In the genomic region with DNA sequence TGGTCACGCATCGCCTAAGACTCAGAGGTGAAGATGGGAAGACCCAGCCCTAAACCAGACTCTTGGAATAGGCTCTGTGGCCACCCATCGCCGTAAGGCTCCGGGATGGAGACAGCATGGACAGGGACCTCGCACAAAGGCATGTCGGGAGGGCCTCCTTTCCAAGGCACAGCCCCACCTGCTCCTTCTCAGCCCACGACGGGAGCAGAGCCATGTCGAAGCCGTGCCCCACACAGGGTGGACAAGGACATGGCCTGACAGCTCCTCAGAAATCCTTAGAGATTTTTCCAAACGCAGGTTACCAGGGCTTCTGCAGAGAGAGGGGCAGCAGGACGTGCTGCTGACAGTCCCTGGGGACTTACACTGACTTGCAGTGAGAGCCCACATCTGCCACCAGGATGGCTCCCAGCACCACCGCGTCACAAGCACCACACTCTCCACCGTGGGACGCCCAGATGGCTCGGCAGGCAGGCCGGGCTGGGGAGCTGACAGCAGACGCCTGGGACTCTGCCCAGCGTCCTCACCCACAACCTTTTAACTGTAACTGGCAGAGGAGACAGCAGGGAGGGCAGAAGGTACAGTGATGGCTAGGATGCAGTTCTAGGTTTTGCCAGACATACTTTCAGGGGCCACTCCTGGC, we compare ENCODE assay signal across 24 cellular contexts. TPM values are rescaled to one million over a fixed set of nuclear protein-coding genes. Genes with fewer than 3 reads are reported as not detected.
DNase-seq lines count a peak whose midpoint lies in the region; ATAC-seq, FAIRE-seq and TF ChIP-seq lines count a peak whose summit lies in the region.
"Had no signal": no experiment of that assay in that cellular context is flagged by ENCODE, and none has a peak within 500 bp of the region (broad histone marks: within the 10 kb centered on the region; RNA-seq: fewer than 3 reads in every experiment).

No MANE protein-coding gene starts in this region.

- H3K4me1 ChIP-seq in HepG2 (ENCODE audit: insufficient read depth, low read length) (no peaks in the 10 kb centered on the region), right lobe of liver (peaks cover 0 to 13% (median 0%) of the 10 kb centered on the region in 4 donors), left ventricle myocardium inferior (peaks cover 61% of the 10 kb centered on the region)

- POLR2A ChIA-PET in HepG2 (lab: Yijun Ruan, JAX), result no interaction called here
- POLR2A ChIA-PET in activated CD4-positive, alpha-beta T cell treated with anti-CD3 and anti-CD28 coated beads for 36 hours (lab: Charles Lee), result no interaction called here

- no peak for TF ChIP-seq POLR2A in HepG2 (IDR thresholded peaks at IDR 0.05; ENCODE audit: insufficient read depth in 1 of 2, low read depth in 2 of 2, low read length in 2 of 2)
- TF ChIP-seq POLR2A in right lobe of liver (IDR thresholded peaks at IDR 0.05), result no peak

- H3K4me3 ChIP-seq in HepG2 (replicated peaks in 1 of 3; ENCODE audit: insufficient read depth in 1 of 3, low read depth in 2 of 3, low read length in 3 of 3) (no peak overlapping the region), right lobe of liver (no peak overlapping the region), left ventricle myocardium inferior (no peak overlapping the region)
- H3K4me3 ChIP-seq: esophagus squamous epithelium, MG63, SJCRH30 had no signal

- CTCF ChIA-PET in HepG2 (lab: Yijun Ruan, JAX; ENCODE audit: low intra/inter-chr PET ratio, low total read pairs), result no interaction called here
- CTCF ChIA-PET in activated CD4-positive, alpha-beta T cell treated with anti-CD3 and anti-CD28 coated beads for 36 hours (lab: Charles Lee), result no interaction called here

- intact Hi-C loops in HepG2 (cut with micrococcal nuclease; ENCODE audit: unreplicated experiment) (no loop called here), right lobe of liver (cut with DNase I) (no loop called here), left ventricle myocardium inferior (cut with micrococcal nuclease) (no loop called here)
- intact Hi-C loops in activated CD4-positive, alpha-beta T cell treated with anti-CD3 and anti-CD28 coated beads for 36 hours (cut with DNase I, micrococcal nuclease), result no loop called here

- TF ChIP-seq EP300 in HepG2 (IDR thresholded peaks at IDR 0.05; ENCODE audit: low read depth in 2 of 2, low read length in 2 of 2) (no peak), HepG2 (CRISPR knock-in tag; IDR thresholded peaks at IDR 0.05; ENCODE audit: borderline replicate concordance) (no peak)

- H2AFZ ChIP-seq in HepG2 (ENCODE audit: low read length), result no peak overlapping the region

- in situ Hi-C loops in HepG2 (cut with HindIII; ENCODE audit: extremely low pct_ligation_motif_present, low pct_unique_long_range_greater_than_20kb), result no loop called here

- no peak overlapping the region for H3K4me3 Mint-ChIP-seq in activated CD4-positive, alpha-beta T cell treated with anti-CD3 and anti-CD28 coated beads for 36 hours
- H3K4me3 Mint-ChIP-seq: activated CD4-positive, alpha-beta T cell treated with anti-CD3 and anti-CD28 coated beads, Interleukin-2, amount 10 ng/mL, durations not matched to agents 7 days and 5 days; CD4-positive, CD25-positive, alpha-beta regulatory T cell; stimulated activated naive CD8-positive, alpha-beta T cell treated with anti-CD3 and anti-CD28 coated beads, Interleukin-15, amount 100 ng/mL, for 72 hours had no signal

- H3K9me3 ChIP-seq in HepG2 (ENCODE audit: low read length) (no peaks in the 10 kb centered on the region), right lobe of liver (no peaks in the 10 kb centered on the region), left ventricle myocardium inferior (replicated peaks) (no peaks in the 10 kb centered on the region)
- H3K9me3 ChIP-seq: esophagus squamous epithelium, MG63, SJCRH30 had no signal

- FAIRE-seq in HepG2 (lab: Jason Lieb, UNC) (no peak), frontal cortex (lab: Jason Lieb, UNC) (no peak)
- FAIRE-seq: G401.6, H54 had no signal

- WGBS in HepG2 (ENCODE audit: low lambda C conversion rate), result no CpG with 5 or more reads among the region's 21 CpGs
- WGBS in right lobe of liver (ENCODE audit: insufficient coverage, low coverage, low lambda C conversion rate, missing lambda C conversion rate), result 79% methylated on average over 4 of the region's 21 CpGs

- H3K27me3 ChIP-seq in HepG2 (ENCODE audit: control insufficient read depth in 1 of 2, insufficient read depth in 2 of 2, low read length in 2 of 2) (no peaks in the 10 kb centered on the region), right lobe of liver (no peaks in the 10 kb centered on the region), left ventricle myocardium inferior (ENCODE audit: low read depth) (no peaks in the 10 kb centered on the region)
- H3K27me3 ChIP-seq: esophagus squamous epithelium, MG63, SJCRH30 had no signal

- H3K9ac ChIP-seq in HepG2 (ENCODE audit: insufficient read depth, low read depth, low read length), result no peak overlapping the region

- H3K4me2 ChIP-seq in HepG2 (ENCODE audit: low read depth, low read length), result no peak overlapping the region

- H3K36me3 ChIP-seq in HepG2 (replicated peaks in 1 of 2; ENCODE audit: control insufficient read depth in 1 of 2, insufficient read depth in 2 of 2, low read length in 2 of 2) (peaks cover 24 to 54% of the 10 kb centered on the region in 2 experiments), right lobe of liver (peaks cover 0 to 32% (median 18%) of the 10 kb centered on the region in 4 donors), left ventricle myocardium inferior (peaks cover 50% of the 10 kb centered on the region)

- no peak for TF ChIP-seq RAD21 in HepG2 (CRISPR knock-in tag; IDR thresholded peaks at IDR 0.05)

- peaks cover 17% of the 10 kb centered on the region for H4K20me1 ChIP-seq in HepG2 (ENCODE audit: insufficient read depth, low read length)

- peaks cover 48% of the 10 kb centered on the region for H3K36me3 Mint-ChIP-seq in activated CD4-positive, alpha-beta T cell treated with anti-CD3 and anti-CD28 coated beads for 36 hours (ENCODE audit: low read depth)

- TF ChIP-seq CTCF in HepG2 (CRISPR knock-in tag; IDR thresholded peaks at IDR 0.05) (no peak), right lobe of liver (IDR thresholded peaks at IDR 0.05) (no peak), left ventricle myocardium inferior (IDR thresholded peaks at IDR 0.05; ENCODE audit: borderline replicate concordance) (no peak)

- H3K27me3 Mint-ChIP-seq in activated CD4-positive, alpha-beta T cell treated with anti-CD3 and anti-CD28 coated beads for 36 hours, result no peaks in the 10 kb centered on the region
- H3K27me3 Mint-ChIP-seq: activated CD4-positive, alpha-beta T cell treated with anti-CD3 and anti-CD28 coated beads, Interleukin-2, amount 10 ng/mL, durations not matched to agents 7 days and 5 days; CD4-positive, CD25-positive, alpha-beta regulatory T cell; naive B cell; stimulated activated naive CD8-positive, alpha-beta T cell treated with anti-CD3 and anti-CD28 coated beads, Interleukin-15, amount 100 ng/mL, for 72 hours had no signal

- no peaks in the 10 kb centered on the region for H3K9me3 Mint-ChIP-seq in activated CD4-positive, alpha-beta T cell treated with anti-CD3 and anti-CD28 coated beads for 36 hours (ENCODE audit: low read depth)
- H3K9me3 Mint-ChIP-seq: activated CD4-positive, alpha-beta T cell treated with anti-CD3 and anti-CD28 coated beads, Interleukin-2, amount 10 ng/mL, durations not matched to agents 7 days and 5 days; CD4-positive, CD25-positive, alpha-beta regulatory T cell; naive B cell; stimulated activated naive CD8-positive, alpha-beta T cell treated with anti-CD3 and anti-CD28 coated beads, Interleukin-15, amount 100 ng/mL, for 72 hours had no signal

- BruUV-seq in HepG2 (replicated peaks; lab: Mats Ljungman, UMichigan), result no TSS peak

- peaks cover 15% of the 10 kb centered on the region for H3K4me1 Mint-ChIP-seq in activated CD4-positive, alpha-beta T cell treated with anti-CD3 and anti-CD28 coated beads for 36 hours

- ATAC-seq in HepG2 (no peak), right lobe of liver (no peak)
- no peak for ATAC-seq in activated CD4-positive, alpha-beta T cell treated with anti-CD3 and anti-CD28 coated beads for 36 hours
- ATAC-seq: stimulated activated naive CD8-positive, alpha-beta T cell treated with anti-CD3 and anti-CD28 coated beads, Interleukin-15, amount 100 ng/mL, for 72 hours had no signal

- H3K27ac Mint-ChIP-seq in activated CD4-positive, alpha-beta T cell treated with anti-CD3 and anti-CD28 coated beads for 36 hours, result no peak overlapping the region
- H3K27ac Mint-ChIP-seq: activated CD4-positive, alpha-beta T cell treated with anti-CD3 and anti-CD28 coated beads, Interleukin-2, amount 10 ng/mL, durations not matched to agents 7 days and 5 days had no signal

- H3K27ac ChIP-seq in HepG2 (ENCODE audit: extremely low read length, insufficient read depth, low read length) (no peak overlapping the region), right lobe of liver (no peak overlapping the region), left ventricle myocardium inferior (replicated peaks) (peak overlapping the region; percentile 46)
- H3K27ac ChIP-seq: SJCRH30 had no signal

- peaks cover 31% of the 10 kb centered on the region for H3K79me2 ChIP-seq in HepG2 (ENCODE audit: insufficient read depth, low read length)

- DNase-seq in HepG2 (ENCODE audit: low spot score), result no peak
- DNase-seq in right lobe of liver, result no peak
- peak; percentile 71 for DNase-seq in NCI-H524 treated with DMSO at 0.1 percent for 48 hours (lab: John Stamatoyannopoulos, UW)
- peak; percentile 55 for DNase-seq in left ventricle myocardium inferior
- no peak for DNase-seq in central memory CD4-positive, alpha-beta T cell
- no peak for DNase-seq in HK-2 (ENCODE audit: unreplicated experiment)
- DNase-seq in frontal cortex (ENCODE audit: low spot score in 2 of 2), result no peak
- DNase-seq in activated CD4-positive, alpha-beta T cell treated with anti-CD3 and anti-CD28 coated beads for 36 hours, result no peak
- DNase-seq: ACHN; activated CD4-positive, alpha-beta T cell treated with anti-CD3 and anti-CD28 coated beads, Interleukin-2, amount 10 ng/mL, durations not matched to agents 7 days and 5 days; CD4-positive, CD25-positive, alpha-beta regulatory T cell; effector memory CD4-positive, alpha-beta T cell; esophagus squamous epithelium; kidney glomerular epithelial cell; mesenchymal stem cell; MG63; naive B cell; NCI-H345; retina; SJCRH30; stimulated activated naive CD8-positive, alpha-beta T cell treated with anti-CD3 and anti-CD28 coated beads, Interleukin-15, amount 100 ng/mL, for 72 hours; trophoblast cell had no signal

RNA-seq across cellular contexts. Expression of gene SSU72, which starts 12.0 kb away (rescaled TPM):
- total RNA-seq in HepG2 (2016; rRNA removed; fragmentation: Illumina TruSeq; extraction: Trizol) (63.5 and 67.1 TPM in 2 replicates), right lobe of liver (10 to 100 TPM; 46.6 to 72.6 (median 63.8) TPM), left ventricle myocardium inferior (104 TPM), frontal cortex (34.2 TPM)
- 174 and 181 TPM in 2 replicates for total RNA-seq in HepG2 (2016; cell fraction: cytosol; rRNA removed; fragmentation: Illumina TruSeq; extraction: Trizol; ENCODE audit: low read depth)
- 55.4 and 71.0 TPM in 2 replicates for total RNA-seq in HepG2 (2016; cell fraction: insoluble cytoplasmic fraction; rRNA removed; fragmentation: Illumina TruSeq; extraction: Trizol)
- 205 and 206 TPM in 2 replicates for total RNA-seq in HepG2 (2016; cell fraction: membrane; rRNA removed; fragmentation: Illumina TruSeq; extraction: Trizol)
- 33.8 and 37.5 TPM in 2 replicates for total RNA-seq in HepG2 (2016; cell fraction: nucleus; rRNA removed; fragmentation: Illumina TruSeq; extraction: Trizol)
- polyA plus RNA-seq in HepG2 (2011; rRNA removed), result 41.7 and 42.8 TPM in 2 replicates
- polyA plus RNA-seq in HepG2 (2011; cell fraction: cytosol; rRNA removed), result 46.2 and 47.3 TPM in 2 replicates
- 54.5 and 58.4 TPM in 2 replicates for polyA plus RNA-seq in HepG2 (2011; cell fraction: nucleus; rRNA removed)
- 78.4 and 81.7 TPM in 2 replicates for polyA plus RNA-seq in HepG2 (2012)
- polyA plus RNA-seq in HepG2 (2016; cell fraction: cytosol; fragmentation: Illumina TruSeq; extraction: Trizol; ENCODE audit: low read depth), result 402 and 408 TPM in 2 replicates
- 95.7 and 105 TPM in 2 replicates for polyA plus RNA-seq in HepG2 (2016; cell fraction: insoluble cytoplasmic fraction; fragmentation: Illumina TruSeq; extraction: Trizol; ENCODE audit: low read depth)
- 348 and 359 TPM in 2 replicates for polyA plus RNA-seq in HepG2 (2016; cell fraction: membrane; fragmentation: Illumina TruSeq; extraction: Trizol; ENCODE audit: low read depth)
- 88.7 and 92.0 TPM in 2 replicates for polyA plus RNA-seq in HepG2 (2016; cell fraction: nucleus; fragmentation: Illumina TruSeq; extraction: Trizol; ENCODE audit: insufficient read depth, low read depth)
- 60.1 and 74.5 TPM in 2 replicates for polyA minus RNA-seq in HepG2 (2011; rRNA and poly(A)+ RNA removed; ENCODE audit: low replicate concordance)
- 44.8 and 47.0 TPM in 2 replicates for polyA minus RNA-seq in HepG2 (2011; cell fraction: cytosol; rRNA and poly(A)+ RNA removed)
- 35.7 and 37.5 TPM in 2 replicates for polyA minus RNA-seq in HepG2 (2011; cell fraction: nucleus; rRNA and poly(A)+ RNA removed)
- 100 to 1,000 TPM; 105 to 123 TPM for total RNA-seq in activated CD4-positive, alpha-beta T cell treated with anti-CD3 and anti-CD28 coated beads for 36 hours

RNA-seq across cellular contexts. Expression of gene TMEM240, which starts 22.3 kb away (rescaled TPM):
- total RNA-seq in HepG2 (2016; rRNA removed; fragmentation: Illumina TruSeq; extraction: Trizol) (not detected in 2 replicates), right lobe of liver (under 1 TPM in 1 of 6 experiments, not detected in 5; 0.40 TPM), left ventricle myocardium inferior (7.2 TPM), frontal cortex (16.3 TPM)
- not detected in 2 replicates for total RNA-seq in HepG2 (2016; cell fraction: cytosol; rRNA removed; fragmentation: Illumina TruSeq; extraction: Trizol; ENCODE audit: low read depth)
- total RNA-seq in HepG2 (2016; cell fraction: insoluble cytoplasmic fraction; rRNA removed; fragmentation: Illumina TruSeq; extraction: Trizol), result not detected in 2 replicates
- not detected in 2 replicates for total RNA-seq in HepG2 (2016; cell fraction: membrane; rRNA removed; fragmentation: Illumina TruSeq; extraction: Trizol)
- not detected in 2 replicates for total RNA-seq in HepG2 (2016; cell fraction: nucleus; rRNA removed; fragmentation: Illumina TruSeq; extraction: Trizol)
- polyA plus RNA-seq in HepG2 (2011; rRNA removed), result 0.17 and 0.21 TPM in 2 replicates
- 0.17 TPM in 1 of 2 replicates, not detected in the other for polyA plus RNA-seq in HepG2 (2011; cell fraction: cytosol; rRNA removed)
- polyA plus RNA-seq in HepG2 (2011; cell fraction: nucleus; rRNA removed), result 3.9 and 4.5 TPM in 2 replicates
- polyA plus RNA-seq in HepG2 (2012), result 0.58 and 1.1 TPM in 2 replicates
- polyA plus RNA-seq in HepG2 (2016; cell fraction: cytosol; fragmentation: Illumina TruSeq; extraction: Trizol; ENCODE audit: low read depth), result not detected in 2 replicates
- 0.34 TPM in 1 of 2 replicates, not detected in the other for polyA plus RNA-seq in HepG2 (2016; cell fraction: insoluble cytoplasmic fraction; fragmentation: Illumina TruSeq; extraction: Trizol; ENCODE audit: low read depth)
- polyA plus RNA-seq in HepG2 (2016; cell fraction: membrane; fragmentation: Illumina TruSeq; extraction: Trizol; ENCODE audit: low read depth), result not detected in 2 replicates
- polyA plus RNA-seq in HepG2 (2016; cell fraction: nucleus; fragmentation: Illumina TruSeq; extraction: Trizol; ENCODE audit: insufficient read depth, low read depth), result 0.90 TPM in 1 of 2 replicates, not detected in the other
- polyA minus RNA-seq in HepG2 (2011; rRNA and poly(A)+ RNA removed; ENCODE audit: low replicate concordance), result not detected in 2 replicates
- not detected in 2 replicates for polyA minus RNA-seq in HepG2 (2011; cell fraction: cytosol; rRNA and poly(A)+ RNA removed)
- polyA minus RNA-seq in HepG2 (2011; cell fraction: nucleus; rRNA and poly(A)+ RNA removed), result not detected in 2 replicates
- under 1 TPM; 0.42 to 0.46 TPM for total RNA-seq in activated CD4-positive, alpha-beta T cell treated with anti-CD3 and anti-CD28 coated beads for 36 hours
- total RNA-seq: CD4-positive, CD25-positive, alpha-beta regulatory T cell had no signal
- polyA plus RNA-seq: CD4-positive, CD25-positive, alpha-beta regulatory T cell had no signal

RNA-seq across cellular contexts. Expression of gene FNDC10, which starts 37.3 kb away (rescaled TPM):
- total RNA-seq in HepG2 (2016; rRNA removed; fragmentation: Illumina TruSeq; extraction: Trizol) (2.0 and 2.5 TPM in 2 replicates), right lobe of liver (1 to 10 TPM in 1 of 6 experiments, under 1 TPM in 5; 0.09 to 1.6 (median 0.46) TPM), left ventricle myocardium inferior (3.6 TPM), frontal cortex (2.9 TPM)
- 6.6 and 6.8 TPM in 2 replicates for total RNA-seq in HepG2 (2016; cell fraction: cytosol; rRNA removed; fragmentation: Illumina TruSeq; extraction: Trizol; ENCODE audit: low read depth)
- 2.4 and 2.8 TPM in 2 replicates for total RNA-seq in HepG2 (2016; cell fraction: insoluble cytoplasmic fraction; rRNA removed; fragmentation: Illumina TruSeq; extraction: Trizol)
- total RNA-seq in HepG2 (2016; cell fraction: membrane; rRNA removed; fragmentation: Illumina TruSeq; extraction: Trizol), result 10.4 and 11.3 TPM in 2 replicates
- 1.1 and 1.3 TPM in 2 replicates for total RNA-seq in HepG2 (2016; cell fraction: nucleus; rRNA removed; fragmentation: Illumina TruSeq; extraction: Trizol)
- polyA plus RNA-seq in HepG2 (2011; rRNA removed), result 2.2 and 3.1 TPM in 2 replicates
- polyA plus RNA-seq in HepG2 (2011; cell fraction: cytosol; rRNA removed), result 2.6 and 5.4 TPM in 2 replicates
- 3.9 and 4.3 TPM in 2 replicates for polyA plus RNA-seq in HepG2 (2011; cell fraction: nucleus; rRNA removed)
- polyA plus RNA-seq in HepG2 (2012), result 4.0 and 4.3 TPM in 2 replicates
- polyA plus RNA-seq in HepG2 (2016; cell fraction: cytosol; fragmentation: Illumina TruSeq; extraction: Trizol; ENCODE audit: low read depth), result 20.0 and 21.4 TPM in 2 replicates
- polyA plus RNA-seq in HepG2 (2016; cell fraction: insoluble cytoplasmic fraction; fragmentation: Illumina TruSeq; extraction: Trizol; ENCODE audit: low read depth), result 5.1 and 6.0 TPM in 2 replicates
- polyA plus RNA-seq in HepG2 (2016; cell fraction: membrane; fragmentation: Illumina TruSeq; extraction: Trizol; ENCODE audit: low read depth), result 21.7 and 28.5 TPM in 2 replicates
- polyA plus RNA-seq in HepG2 (2016; cell fraction: nucleus; fragmentation: Illumina TruSeq; extraction: Trizol; ENCODE audit: insufficient read depth, low read depth), result 4.3 and 4.8 TPM in 2 replicates
- 4.9 TPM in 1 of 2 replicates, not detected in the other for polyA minus RNA-seq in HepG2 (2011; rRNA and poly(A)+ RNA removed; ENCODE audit: low replicate concordance)
- polyA minus RNA-seq in HepG2 (2011; cell fraction: cytosol; rRNA and poly(A)+ RNA removed), result 4.0 and 4.4 TPM in 2 replicates
- polyA minus RNA-seq in HepG2 (2011; cell fraction: nucleus; rRNA and poly(A)+ RNA removed), result 0.64 and 1.1 TPM in 2 replicates
- total RNA-seq in activated CD4-positive, alpha-beta T cell treated with anti-CD3 and anti-CD28 coated beads for 36 hours, result 1 to 10 TPM; 1.7 to 1.9 TPM

RNA-seq across cellular contexts. Expression of gene ATAD3A, which starts 50.7 kb away (rescaled TPM):
- total RNA-seq in HepG2 (2016; rRNA removed; fragmentation: Illumina TruSeq; extraction: Trizol), result 33.4 and 49.0 TPM in 2 replicates
- total RNA-seq in HepG2 (2016; cell fraction: cytosol; rRNA removed; fragmentation: Illumina TruSeq; extraction: Trizol; ENCODE audit: low read depth), result 18.2 and 18.9 TPM in 2 replicates
- total RNA-seq in HepG2 (2016; cell fraction: insoluble cytoplasmic fraction; rRNA removed; fragmentation: Illumina TruSeq; extraction: Trizol), result 27.6 and 52.7 TPM in 2 replicates
- 38.0 and 38.8 TPM in 2 replicates for total RNA-seq in HepG2 (2016; cell fraction: membrane; rRNA removed; fragmentation: Illumina TruSeq; extraction: Trizol)
- total RNA-seq in HepG2 (2016; cell fraction: nucleus; rRNA removed; fragmentation: Illumina TruSeq; extraction: Trizol), result 30.1 and 34.5 TPM in 2 replicates
- polyA plus RNA-seq in HepG2 (2011; rRNA removed), result 10.6 and 15.5 TPM in 2 replicates
- 11.1 and 18.2 TPM in 2 replicates for polyA plus RNA-seq in HepG2 (2011; cell fraction: cytosol; rRNA removed)
- polyA plus RNA-seq in HepG2 (2011; cell fraction: nucleus; rRNA removed), result 45.2 and 49.3 TPM in 2 replicates
- 12.6 and 17.3 TPM in 2 replicates for polyA plus RNA-seq in HepG2 (2012)
- polyA plus RNA-seq in HepG2 (2016; cell fraction: cytosol; fragmentation: Illumina TruSeq; extraction: Trizol; ENCODE audit: low read depth), result 19.2 and 20.9 TPM in 2 replicates
- 33.0 and 40.7 TPM in 2 replicates for polyA plus RNA-seq in HepG2 (2016; cell fraction: insoluble cytoplasmic fraction; fragmentation: Illumina TruSeq; extraction: Trizol; ENCODE audit: low read depth)
- polyA plus RNA-seq in HepG2 (2016; cell fraction: membrane; fragmentation: Illumina TruSeq; extraction: Trizol; ENCODE audit: low read depth), result 30.9 and 31.4 TPM in 2 replicates
- 80.5 and 96.5 TPM in 2 replicates for polyA plus RNA-seq in HepG2 (2016; cell fraction: nucleus; fragmentation: Illumina TruSeq; extraction: Trizol; ENCODE audit: insufficient read depth, low read depth)
- polyA minus RNA-seq in HepG2 (2011; rRNA and poly(A)+ RNA removed; ENCODE audit: low replicate concordance), result 21.9 and 37.5 TPM in 2 replicates
- 11.0 and 16.1 TPM in 2 replicates for polyA minus RNA-seq in HepG2 (2011; cell fraction: cytosol; rRNA and poly(A)+ RNA removed)
- polyA minus RNA-seq in HepG2 (2011; cell fraction: nucleus; rRNA and poly(A)+ RNA removed), result 8.6 and 10.7 TPM in 2 replicates
- 10 to 100 TPM; 10.8 to 31.7 (median 13.1) TPM for total RNA-seq in right lobe of liver
- 19.4 TPM for total RNA-seq in left ventricle myocardium inferior
- 9.0 TPM for total RNA-seq in frontal cortex
- total RNA-seq in activated CD4-positive, alpha-beta T cell treated with anti-CD3 and anti-CD28 coated beads for 36 hours, result 10 to 100 TPM; 39.9 to 42.9 TPM

RNA-seq across cellular contexts. Expression of gene MIB2, which starts 52.6 kb away (rescaled TPM):
- 10.3 and 30.4 TPM in 2 replicates for total RNA-seq in HepG2 (2016; rRNA removed; fragmentation: Illumina TruSeq; extraction: Trizol)
- 16.4 and 16.7 TPM in 2 replicates for total RNA-seq in HepG2 (2016; cell fraction: cytosol; rRNA removed; fragmentation: Illumina TruSeq; extraction: Trizol; ENCODE audit: low read depth)
- 9.2 and 32.3 TPM in 2 replicates for total RNA-seq in HepG2 (2016; cell fraction: insoluble cytoplasmic fraction; rRNA removed; fragmentation: Illumina TruSeq; extraction: Trizol)
- 20.6 and 22.6 TPM in 2 replicates for total RNA-seq in HepG2 (2016; cell fraction: membrane; rRNA removed; fragmentation: Illumina TruSeq; extraction: Trizol)
- 24.1 and 25.9 TPM in 2 replicates for total RNA-seq in HepG2 (2016; cell fraction: nucleus; rRNA removed; fragmentation: Illumina TruSeq; extraction: Trizol)
- polyA plus RNA-seq in HepG2 (2011; rRNA removed), result 19.9 and 31.3 TPM in 2 replicates
- polyA plus RNA-seq in HepG2 (2011; cell fraction: cytosol; rRNA removed), result 12.2 and 30.4 TPM in 2 replicates
- polyA plus RNA-seq in HepG2 (2011; cell fraction: nucleus; rRNA removed), result 421 and 707 TPM in 2 replicates
- polyA plus RNA-seq in HepG2 (2012), result 16.8 and 35.3 TPM in 2 replicates
- polyA plus RNA-seq in HepG2 (2016; cell fraction: cytosol; fragmentation: Illumina TruSeq; extraction: Trizol; ENCODE audit: low read depth), result 15.5 and 15.9 TPM in 2 replicates
- 9.4 and 11.7 TPM in 2 replicates for polyA plus RNA-seq in HepG2 (2016; cell fraction: insoluble cytoplasmic fraction; fragmentation: Illumina TruSeq; extraction: Trizol; ENCODE audit: low read depth)
- 14.1 and 15.4 TPM in 2 replicates for polyA plus RNA-seq in HepG2 (2016; cell fraction: membrane; fragmentation: Illumina TruSeq; extraction: Trizol; ENCODE audit: low read depth)
- 59.2 and 75.4 TPM in 2 replicates for polyA plus RNA-seq in HepG2 (2016; cell fraction: nucleus; fragmentation: Illumina TruSeq; extraction: Trizol; ENCODE audit: insufficient read depth, low read depth)
- polyA minus RNA-seq in HepG2 (2011; rRNA and poly(A)+ RNA removed; ENCODE audit: low replicate concordance), result 24.6 and 100 TPM in 2 replicates
- polyA minus RNA-seq in HepG2 (2011; cell fraction: cytosol; rRNA and poly(A)+ RNA removed), result 27.4 and 28.8 TPM in 2 replicates
- 51.5 and 62.8 TPM in 2 replicates for polyA minus RNA-seq in HepG2 (2011; cell fraction: nucleus; rRNA and poly(A)+ RNA removed)
- total RNA-seq in right lobe of liver, result 10 to 100 TPM; 20.7 to 38.5 (median 33.9) TPM
- 129 TPM for total RNA-seq in left ventricle myocardium inferior
- 45.7 TPM for total RNA-seq in frontal cortex
- 10 to 100 TPM; 37.1 TPM for total RNA-seq in activated CD4-positive, alpha-beta T cell treated with anti-CD3 and anti-CD28 coated beads for 36 hours

Comparison
In these comparisons a context has a peak if more than half of its experiments do, and no peak if none do; other contexts are left out.
1. DNase-seq: peak in NCI-H524 treated with DMSO at 0.1 percent for 48 hours (single experiment) and left ventricle myocardium inferior (single experiment); none in HepG2 (single experiment), right lobe of liver (0 of 3), central memory CD4-positive, alpha-beta T cell (single experiment), HK-2 (single experiment), frontal cortex (0 of 2) and activated CD4-positive, alpha-beta T cell treated with anti-CD3 and anti-CD28 coated beads for 36 hours (single experiment).